In the genomic region with DNA sequence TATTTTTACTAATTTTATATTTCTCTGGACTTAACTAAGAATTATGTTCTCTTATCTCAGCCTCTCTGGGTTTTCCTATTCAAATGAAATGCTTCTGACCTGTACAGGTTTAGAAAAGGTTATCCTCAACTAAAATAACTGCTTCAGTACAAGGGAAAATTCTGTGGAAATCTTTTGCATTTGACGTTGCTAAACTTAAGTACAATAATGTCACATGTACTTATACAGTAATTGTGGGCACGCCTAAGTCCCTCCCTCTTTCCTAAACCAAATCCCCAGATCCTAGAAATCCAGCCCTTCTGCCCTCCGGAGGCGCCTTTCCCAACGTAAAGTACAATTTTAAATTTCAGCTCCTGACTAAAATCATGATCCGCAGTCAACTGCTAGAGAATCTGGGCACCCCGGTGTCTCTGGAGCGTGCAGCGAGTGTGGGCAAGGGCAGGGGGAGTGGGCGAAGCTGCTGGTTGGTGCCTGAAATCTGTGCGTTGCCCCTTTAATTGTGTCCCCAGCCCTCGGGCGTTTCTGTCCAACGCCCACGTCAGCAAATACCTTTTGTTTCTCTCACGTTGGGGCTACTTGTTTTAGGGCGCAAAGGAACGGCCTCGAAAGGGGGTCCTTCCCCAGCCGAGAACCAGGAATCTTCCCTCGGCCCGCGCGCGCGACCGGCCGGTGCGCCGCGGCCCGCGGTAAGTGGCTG, we compare ENCODE assay signal across 8 cellular contexts. TPM values are rescaled to one million over a fixed set of nuclear protein-coding genes. Genes with fewer than 3 reads are reported as not detected.
DNase-seq lines count a peak whose midpoint lies in the region; ATAC-seq lines count a peak whose summit lies in the region.

ZBTB8A (plus strand) TSS at position 541 of the 697 bp plus-strand sequence. CDS start 53,505 bp downstream, outside the sequence.

- H3K4me3 ChIP-seq in GM08714 (ENCODE audit: low read length) (peak within 1 kb of the TSS; percentile 73), urinary bladder (ENCODE audit: low read depth, low read length) (peak within 1 kb of the TSS; percentile 94)

- peak within 1 kb of the TSS; percentile 83 for H3K27ac ChIP-seq in urinary bladder (ENCODE audit: low read depth)

- no peak for ATAC-seq in HG02623 (IDR thresholded peaks at IDR 0.05; ENCODE audit: unreplicated experiment)

- WGBS in urinary bladder, result under 1% methylated on average over 33 of the region's 33 CpGs

- DNase-seq in 8988T (peak; percentile 53), NCI-H2196 (lab: John Stamatoyannopoulos, UW; ENCODE audit: unreplicated experiment) (peak; percentile 59), activated T-cell treated with anti-CD3 and anti-CD28 coated beads for 4 hours (peak; percentile 2), fibroblast of peridontal ligament (ENCODE audit: extremely low read depth) (peak; percentile 74), myocyte (ENCODE audit: low read depth) (peak; percentile 67)

- no peaks in the 10 kb centered on the region for H3K4me1 ChIP-seq in urinary bladder (ENCODE audit: insufficient read depth)

- no peaks in the 10 kb centered on the region for H3K36me3 ChIP-seq in urinary bladder (ENCODE audit: insufficient read depth)

RNA-seq across cellular contexts. Expression of gene ZBTB8A, which starts in this region (rescaled TPM):
- 2.8 and 3.7 TPM in 2 replicates for total RNA-seq in myocyte
- polyA plus RNA-seq in myocyte (2012), result 5.1 TPM
- 30.1 TPM for total RNA-seq in urinary bladder
- polyA plus RNA-seq in urinary bladder, result 7.4 TPM

Comparison
In these comparisons a context has a peak if more than half of its experiments do, and no peak if none do; other contexts are left out.
1. DNase-seq: peak in every context shown above with its lines; median percentile 74 in fibroblast of peridontal ligament; 67 in myocyte; 59 in NCI-H2196; 53 in 8988T; 2 in activated T-cell treated with anti-CD3 and anti-CD28 coated beads for 4 hours.